In genomic region chrX:19874391-19875050, GRCh38 we compare ENCODE assay signal across 17 cellular contexts. TPM values are rescaled to one million over a fixed set of nuclear protein-coding genes. Genes with fewer than 3 reads are reported as not detected.
DNase-seq lines count a peak whose midpoint lies in the region; ATAC-seq and TF ChIP-seq lines count a peak whose summit lies in the region.
"Had no signal": no experiment of that assay in that cellular context is flagged by ENCODE, and none has a peak within 500 bp of the region (broad histone marks: within the 10 kb centered on the region; RNA-seq: fewer than 3 reads in every experiment).

No MANE protein-coding gene starts in this region.

- 83 to 95% (median 86%) methylated on average over 7 of the region's 7 CpGs for WGBS in heart left ventricle, 4 donors

- H3K27me3 Mint-ChIP-seq in activated naive CD8-positive, alpha-beta T cell treated with anti-CD3 and anti-CD28 coated beads for 36 hours = no peaks in the 10 kb centered on the region

- peaks cover 52% of the 10 kb centered on the region for H3K4me1 Mint-ChIP-seq in activated naive CD8-positive, alpha-beta T cell treated with anti-CD3 and anti-CD28 coated beads for 36 hours

- no peak for TF ChIP-seq CTCF in heart left ventricle (IDR thresholded peaks at IDR 0.05)

- TF ChIP-seq POLR2A in heart left ventricle (IDR thresholded peaks at IDR 0.05) = no peak

- peaks cover 28% of the 10 kb centered on the region for H3K36me3 Mint-ChIP-seq in activated naive CD8-positive, alpha-beta T cell treated with anti-CD3 and anti-CD28 coated beads for 36 hours

- peak overlapping the region in 1 of 12 donors; percentile 55 for H3K27ac ChIP-seq in heart left ventricle
- no peak overlapping the region for H3K27ac ChIP-seq in effector memory CD4-positive, alpha-beta T cell (ENCODE audit: insufficient read depth, low read length, poor library complexity, severe bottlenecking)
- H3K27ac ChIP-seq: epithelial cell of prostate, right lobe of liver, transverse colon had no signal

- H3K9me3 Mint-ChIP-seq in activated naive CD8-positive, alpha-beta T cell treated with anti-CD3 and anti-CD28 coated beads for 36 hours = no peaks in the 10 kb centered on the region

- H3K27ac Mint-ChIP-seq in activated naive CD8-positive, alpha-beta T cell treated with anti-CD3 and anti-CD28 coated beads for 36 hours = peak overlapping the region; percentile 76

- H3K27me3 ChIP-seq in heart left ventricle = no peaks in the 10 kb centered on the region
- no peaks in the 10 kb centered on the region for H3K27me3 ChIP-seq in effector memory CD4-positive, alpha-beta T cell (replicated peaks; ENCODE audit: control insufficient read depth, insufficient read depth, low read length, poor library complexity, severe bottlenecking)
- H3K27me3 ChIP-seq: right lobe of liver, transverse colon had no signal

- no peak overlapping the region for H3K4me3 ChIP-seq in heart left ventricle
- no peak overlapping the region for H3K4me3 ChIP-seq in effector memory CD4-positive, alpha-beta T cell (ENCODE audit: insufficient read depth, low read depth, low read length, poor library complexity, severe bottlenecking)
- H3K4me3 ChIP-seq: right lobe of liver, transverse colon had no signal

- no peak overlapping the region for H3K4me3 Mint-ChIP-seq in activated naive CD8-positive, alpha-beta T cell treated with anti-CD3 and anti-CD28 coated beads for 36 hours

- ATAC-seq in heart left ventricle (no peak), HG02571 (IDR thresholded peaks at IDR 0.05; ENCODE audit: unreplicated experiment) (no peak), HG03175 (IDR thresholded peaks at IDR 0.05; ENCODE audit: unreplicated experiment) (no peak), HG03565 (IDR thresholded peaks at IDR 0.05; ENCODE audit: unreplicated experiment) (no peak)

- DNase-seq in cardiac septum (ENCODE audit: low spot score) = peak; percentile 31
- no peak for DNase-seq in heart left ventricle
- DNase-seq in NOMO-1 treated with DMSO at 0.1 percent for 48 hours (lab: John Stamatoyannopoulos, UW; ENCODE audit: unreplicated experiment) = peak; percentile 33
- DNase-seq in activated naive CD8-positive, alpha-beta T cell treated with anti-CD3 and anti-CD28 coated beads for 36 hours = no peak
- no peak for DNase-seq in effector memory CD4-positive, alpha-beta T cell
- DNase-seq: activated CD4-positive, CD25-positive, alpha-beta regulatory T cell; activated CD8-positive, alpha-beta memory T cell treated with anti-CD3 and anti-CD28 coated beads, Interleukin-2, amount 50 U/mL, for 4 hours; aorta; DMS153; NCI-H1417 treated with DMSO at 0.1 percent for 48 hours; NCI-H2227 treated with DMSO at 0.1 percent for 48 hours; right lobe of liver; transverse colon had no signal

- peaks cover 0 to 36% (median 0%) of the 10 kb centered on the region in 12 donors for H3K4me1 ChIP-seq in heart left ventricle
- no peaks in the 10 kb centered on the region for H3K4me1 ChIP-seq in effector memory CD4-positive, alpha-beta T cell (ENCODE audit: control insufficient read depth, insufficient read depth, low read length, poor library complexity, severe bottlenecking)
- H3K4me1 ChIP-seq: transverse colon had no signal

- H3K9me3 ChIP-seq in heart left ventricle = no peaks in the 10 kb centered on the region
- H3K9me3 ChIP-seq in effector memory CD4-positive, alpha-beta T cell (ENCODE audit: control insufficient read depth, low read length) = no peaks in the 10 kb centered on the region
- H3K9me3 ChIP-seq: right lobe of liver, transverse colon had no signal

- intact Hi-C loops in cardiac septum (cut with DNase I) (no loop called here), heart left ventricle (cut with DNase I) (no loop called here)

- H3K36me3 ChIP-seq in heart left ventricle = no peaks in the 10 kb centered on the region
- H3K36me3 ChIP-seq in effector memory CD4-positive, alpha-beta T cell (ENCODE audit: control insufficient read depth, insufficient read depth, low read length) = no peaks in the 10 kb centered on the region
- H3K36me3 ChIP-seq: right lobe of liver, transverse colon had no signal

RNA-seq across cellular contexts. Expression of gene SH3KBP1, which starts 12.9 kb away (rescaled TPM):
- total RNA-seq in cardiac septum = 13.3 TPM
- 10 to 100 TPM; 22.4 to 51.6 (median 29.5) TPM for total RNA-seq in heart left ventricle
- polyA plus RNA-seq in heart left ventricle = 10 to 100 TPM in 1 of 2 donors, 1 to 10 TPM in 1; 9.6 to 17.6 TPM
- 10 to 100 TPM; 65.6 to 71.0 TPM for total RNA-seq in activated naive CD8-positive, alpha-beta T cell treated with anti-CD3 and anti-CD28 coated beads for 36 hours

Comparison
In these comparisons a context has a peak if more than half of its experiments do, and no peak if none do; other contexts are left out.
1. DNase-seq: peak in cardiac septum (single experiment) and NOMO-1 treated with DMSO at 0.1 percent for 48 hours (single experiment); none in heart left ventricle (0 of 5), activated naive CD8-positive, alpha-beta T cell treated with anti-CD3 and anti-CD28 coated beads for 36 hours (single experiment) and effector memory CD4-positive, alpha-beta T cell (0 of 3).